Comparison of ENCODE assay signal across 1 cellular context in the genomic region with DNA sequence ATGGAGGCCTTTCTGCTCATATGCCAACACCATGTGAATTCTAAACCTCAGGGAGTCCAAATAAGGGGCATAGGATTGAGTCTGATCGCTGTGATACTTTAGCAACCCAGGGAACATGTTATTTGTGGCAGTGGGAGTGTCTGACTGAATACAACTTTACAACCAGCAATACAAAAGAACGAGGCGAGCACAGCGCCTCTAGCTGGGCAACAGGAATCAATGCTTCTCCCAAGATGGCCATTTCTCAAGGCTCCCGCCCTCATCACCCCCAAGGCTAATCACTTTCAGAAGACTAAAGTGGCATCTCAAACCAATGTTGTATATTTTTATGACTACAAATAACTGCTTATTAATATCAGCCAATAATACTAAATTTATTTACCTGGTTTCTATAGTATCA.
TF ChIP-seq lines count a peak whose summit lies in the region.

No MANE protein-coding gene starts in this region.

TF ChIP-seq in WTC11, 78 proteins besides CTCF, POLR2A, EP300 and RAD21 (continued from another document):
- TF ChIP-seq CREB1 (CRISPR knock-in tag; IDR thresholded peaks at IDR 0.05) (no peak), EMX1 (CRISPR knock-in tag; IDR thresholded peaks at IDR 0.05) (no peak), ATF3 (CRISPR knock-in tag; conservative IDR thresholded peaks at IDR 0.05) (no peak), TEAD4 (CRISPR knock-in tag; IDR thresholded peaks at IDR 0.05) (no peak), ZNF423 (CRISPR knock-in tag; IDR thresholded peaks at IDR 0.05) (no peak)
